Comparison of ENCODE assay signal across 17 cellular contexts in the genomic region with DNA sequence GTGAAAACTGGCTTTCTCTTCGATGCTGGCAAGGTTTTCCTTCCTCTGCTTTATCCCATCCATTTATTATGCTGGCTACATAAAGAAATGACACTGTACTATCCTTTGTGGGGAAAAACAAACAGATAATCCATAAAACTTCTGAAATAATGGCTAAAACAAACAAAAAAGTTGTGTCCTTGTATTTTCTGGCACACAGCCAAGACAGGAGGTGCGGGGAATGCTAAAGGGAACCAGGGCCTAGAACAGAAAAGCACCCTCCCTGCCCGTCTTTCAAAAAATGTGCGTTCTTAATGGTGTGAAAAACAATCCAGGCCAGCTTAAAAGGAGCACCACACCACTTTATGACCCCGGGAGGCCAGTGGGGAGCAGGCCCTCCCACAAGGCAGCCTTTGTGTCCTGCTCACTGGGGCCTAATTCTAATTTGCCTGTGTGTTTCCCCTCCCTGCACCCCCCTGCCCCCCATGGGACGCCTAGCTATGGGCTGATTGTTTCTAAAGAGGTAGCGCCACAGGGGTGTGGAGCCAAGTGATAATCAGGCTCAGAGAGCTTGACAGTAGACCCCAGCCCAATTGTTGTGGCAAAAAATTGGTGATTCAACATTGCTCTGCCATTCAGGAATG.
A peak's percentile ranks its signal among the peaks of the same experiment; 100 is the strongest.
DNase-seq lines count a peak whose midpoint lies in the region; ATAC-seq and TF ChIP-seq lines count a peak whose summit lies in the region.
"Had no signal": no experiment of that assay in that cellular context is flagged by ENCODE, and none has a peak within 500 bp of the region (broad histone marks: within the 10 kb centered on the region; RNA-seq: fewer than 3 reads in every experiment).

No MANE protein-coding gene starts in this region.

- H3K9me3 Mint-ChIP-seq in HFFc6: no peaks in the 10 kb centered on the region
- H3K9me3 Mint-ChIP-seq: activated naive CD8-positive, alpha-beta T cell treated with anti-CD3 and anti-CD28 coated beads, Interleukin-2, amount 10 ng/mL, durations not matched to agents 7 days and 5 days; stimulated activated naive CD8-positive, alpha-beta T cell treated with anti-CD3 and anti-CD28 coated beads, Interleukin-15, amount 100 ng/mL, for 72 hours had no signal

- H3K4me1 Mint-ChIP-seq in HFFc6 (ENCODE audit: low read depth): peaks cover 25% of the 10 kb centered on the region
- H3K4me1 Mint-ChIP-seq: activated naive CD8-positive, alpha-beta T cell treated with anti-CD3 and anti-CD28 coated beads, Interleukin-2, amount 10 ng/mL, durations not matched to agents 7 days and 5 days; stimulated activated naive CD8-positive, alpha-beta T cell treated with anti-CD3 and anti-CD28 coated beads, Interleukin-15, amount 100 ng/mL, for 72 hours had no signal

- peak; percentile 21 for DNase-seq in GM12865 (ENCODE audit: low read depth)
- peak; percentile 85 for DNase-seq in NCI-H1092 (lab: John Stamatoyannopoulos, UW)
- DNase-seq in left kidney (ENCODE audit: low read depth, low spot score): peak; percentile 26
- DNase-seq in stimulated activated CD4-positive, alpha-beta T cell treated with anti-CD3 and anti-CD28 coated beads, Interleukin-2, amount 100 ng/mL, for 24 hours: no peak
- no peak for DNase-seq in activated CD4-positive, alpha-beta T cell treated with anti-CD3 and anti-CD28 coated beads, Interleukin-2, amount 50 U/mL, for 4 hours
- DNase-seq in HFFc6: no peak
- no peak for DNase-seq in left lobe of liver (ENCODE audit: low spot score)
- DNase-seq: activated CD8-positive, alpha-beta memory T cell treated with anti-CD3 and anti-CD28 coated beads, Interleukin-2, amount 50 U/mL, for 4 hours; activated naive CD8-positive, alpha-beta T cell treated with anti-CD3 and anti-CD28 coated beads, Interleukin-2, amount 10 ng/mL, durations not matched to agents 7 days and 5 days; cortex of kidney; NCI-H226; posterior cingulate gyrus; SHP77; stimulated activated CD4-positive, alpha-beta T cell treated with anti-CD3 and anti-CD28 coated beads, Interleukin-4, amount 100 ng/mL, for 4 hours; stimulated activated naive CD8-positive, alpha-beta T cell treated with anti-CD3 and anti-CD28 coated beads, Interleukin-15, amount 100 ng/mL, for 72 hours had no signal

- ATAC-seq in left lobe of liver: no peak
- ATAC-seq: stimulated activated naive CD8-positive, alpha-beta T cell treated with anti-CD3 and anti-CD28 coated beads, Interleukin-15, amount 100 ng/mL, for 72 hours had no signal

- H3K4me3 ChIP-seq in GM12865 (ENCODE audit: low read depth, low read length): no peak overlapping the region

- H3K27ac Mint-ChIP-seq in HFFc6: no peak overlapping the region
- H3K27ac Mint-ChIP-seq: activated naive CD8-positive, alpha-beta T cell treated with anti-CD3 and anti-CD28 coated beads, Interleukin-2, amount 10 ng/mL, durations not matched to agents 7 days and 5 days; stimulated activated naive CD8-positive, alpha-beta T cell treated with anti-CD3 and anti-CD28 coated beads, Interleukin-15, amount 100 ng/mL, for 72 hours had no signal

- peaks cover 44% of the 10 kb centered on the region for H3K36me3 Mint-ChIP-seq in HFFc6 (ENCODE audit: low read depth)
- H3K36me3 Mint-ChIP-seq: activated naive CD8-positive, alpha-beta T cell treated with anti-CD3 and anti-CD28 coated beads, Interleukin-2, amount 10 ng/mL, durations not matched to agents 7 days and 5 days had no signal

- H3K4me3 Mint-ChIP-seq in HFFc6: no peak overlapping the region
- H3K4me3 Mint-ChIP-seq: activated naive CD8-positive, alpha-beta T cell treated with anti-CD3 and anti-CD28 coated beads, Interleukin-2, amount 10 ng/mL, durations not matched to agents 7 days and 5 days; stimulated activated naive CD8-positive, alpha-beta T cell treated with anti-CD3 and anti-CD28 coated beads, Interleukin-15, amount 100 ng/mL, for 72 hours had no signal

- H3K27ac ChIP-seq in VCaP: peak overlapping the region; percentile 14; the same call in 1 of the 2 replicates
- H3K27ac ChIP-seq: C4-2B had no signal

- H3K27me3 Mint-ChIP-seq in HFFc6 (ENCODE audit: insufficient read depth): no peaks in the 10 kb centered on the region

- TF ChIP-seq CTCF in GM12865 (IDR thresholded peaks at IDR 0.05; ENCODE audit: insufficient read depth, low read depth, low read length, missing control alignments) (no peak), VCaP (conservative IDR thresholded peaks at IDR 0.05) (no peak), HFFc6 (IDR thresholded peaks at IDR 0.05) (no peak)

Comparison
In these comparisons a context has a peak if more than half of its experiments do, and no peak if none do; other contexts are left out.
1. DNase-seq: peak in GM12865 (single experiment), NCI-H1092 (single experiment) and left kidney (single experiment); none in stimulated activated CD4-positive, alpha-beta T cell treated with anti-CD3 and anti-CD28 coated beads, Interleukin-2, amount 100 ng/mL, for 24 hours (0 of 2), activated CD4-positive, alpha-beta T cell treated with anti-CD3 and anti-CD28 coated beads, Interleukin-2, amount 50 U/mL, for 4 hours (0 of 2), HFFc6 (single experiment) and left lobe of liver (single experiment).